ENCODE assay signal across 9 cellular contexts in the genomic region with DNA sequence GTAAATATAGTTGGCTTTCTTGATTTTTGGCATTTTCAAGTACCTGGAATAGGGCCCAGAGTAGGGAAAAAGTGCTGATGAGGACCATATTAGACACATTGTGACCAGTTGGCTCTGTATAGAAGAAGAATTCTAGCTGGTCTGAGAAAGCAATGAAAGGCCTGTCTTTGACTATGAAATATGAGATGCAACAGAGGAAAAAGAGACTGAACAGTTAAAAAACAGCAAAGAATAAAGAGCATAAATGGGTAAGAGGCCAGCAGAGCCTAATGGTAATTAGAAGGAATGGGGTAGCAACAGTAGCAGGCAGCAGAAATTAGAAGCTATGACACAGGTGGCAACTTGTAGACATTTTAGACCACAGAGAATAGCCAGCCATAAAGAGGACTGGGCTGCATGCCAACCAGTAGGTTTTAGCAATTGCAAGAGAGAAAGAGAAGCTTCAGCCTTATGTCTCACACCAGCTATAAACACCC.
DNase-seq lines count a peak whose midpoint lies in the region; ATAC-seq and TF ChIP-seq lines count a peak whose summit lies in the region.
"Had no signal": no experiment of that assay in that cellular context is flagged by ENCODE, and none has a peak within 500 bp of the region (broad histone marks: within the 10 kb centered on the region; RNA-seq: fewer than 3 reads in every experiment).

No MANE protein-coding gene starts in this region.

- ATAC-seq in HG02938 (IDR thresholded peaks at IDR 0.05; ENCODE audit: unreplicated experiment) (peak; percentile 70), GM19455 (IDR thresholded peaks at IDR 0.05; ENCODE audit: unreplicated experiment) (no peak)

- H3K27ac Mint-ChIP-seq in activated naive CD4-positive, alpha-beta T cell treated with anti-CD3 and anti-CD28 coated beads for 36 hours = no peak overlapping the region

- intact Hi-C loops in activated naive CD4-positive, alpha-beta T cell treated with anti-CD3 and anti-CD28 coated beads for 36 hours (cut with micrococcal nuclease) = no loop called here

- H3K4me1 Mint-ChIP-seq in activated naive CD4-positive, alpha-beta T cell treated with anti-CD3 and anti-CD28 coated beads for 36 hours (ENCODE audit: low read depth) = no peaks in the 10 kb centered on the region

- H3K4me3 Mint-ChIP-seq in activated naive CD4-positive, alpha-beta T cell treated with anti-CD3 and anti-CD28 coated beads for 36 hours = no peak overlapping the region

- CTCF ChIA-PET in activated naive CD4-positive, alpha-beta T cell treated with anti-CD3 and anti-CD28 coated beads for 36 hours (lab: Charles Lee) = interaction anchor here (1.4 kb wide), 1 partner anchor 133 kb away, joined by 3 read pairs; no protein-coding TSS in a partner anchor

- TF ChIP-seq CTCF in choroid plexus epithelial cell (conservative IDR thresholded peaks at IDR 0.05; ENCODE audit: low read depth, low read length) = no peak

- H3K27me3 Mint-ChIP-seq in activated naive CD4-positive, alpha-beta T cell treated with anti-CD3 and anti-CD28 coated beads for 36 hours (ENCODE audit: low read depth) = no peaks in the 10 kb centered on the region

- DNase-seq in Daoy (ENCODE audit: low read depth) (peak; percentile 11), NCI-H2171 (lab: John Stamatoyannopoulos, UW) (peak; percentile 77), choroid plexus epithelial cell (ENCODE audit: low read depth) (peak; percentile 59)
- DNase-seq in stimulated activated naive CD4-positive, alpha-beta T cell (lab: John Stamatoyannopoulos, UW) = no peak
- DNase-seq in central memory CD4-positive, alpha-beta T cell = no peak
- DNase-seq in activated naive CD4-positive, alpha-beta T cell treated with anti-CD3 and anti-CD28 coated beads for 36 hours = no peak

- H3K36me3 Mint-ChIP-seq in activated naive CD4-positive, alpha-beta T cell treated with anti-CD3 and anti-CD28 coated beads for 36 hours (ENCODE audit: low read depth) = peaks cover 30% of the 10 kb centered on the region

- H3K4me3 ChIP-seq in choroid plexus epithelial cell (ENCODE audit: low read depth, low read length) = no peak overlapping the region
- H3K4me3 ChIP-seq: tibial artery had no signal

- H3K9me3 Mint-ChIP-seq in activated naive CD4-positive, alpha-beta T cell treated with anti-CD3 and anti-CD28 coated beads for 36 hours = peaks cover 11% of the 10 kb centered on the region

Comparison
In these comparisons a context has a peak if more than half of its experiments do, and no peak if none do; other contexts are left out.
1. DNase-seq: peak in Daoy (single experiment), NCI-H2171 (single experiment) and choroid plexus epithelial cell (single experiment); none in stimulated activated naive CD4-positive, alpha-beta T cell (0 of 6), central memory CD4-positive, alpha-beta T cell (single experiment) and activated naive CD4-positive, alpha-beta T cell treated with anti-CD3 and anti-CD28 coated beads for 36 hours (single experiment).